ENCODE assay signal across 1 cellular context in the genomic region with DNA sequence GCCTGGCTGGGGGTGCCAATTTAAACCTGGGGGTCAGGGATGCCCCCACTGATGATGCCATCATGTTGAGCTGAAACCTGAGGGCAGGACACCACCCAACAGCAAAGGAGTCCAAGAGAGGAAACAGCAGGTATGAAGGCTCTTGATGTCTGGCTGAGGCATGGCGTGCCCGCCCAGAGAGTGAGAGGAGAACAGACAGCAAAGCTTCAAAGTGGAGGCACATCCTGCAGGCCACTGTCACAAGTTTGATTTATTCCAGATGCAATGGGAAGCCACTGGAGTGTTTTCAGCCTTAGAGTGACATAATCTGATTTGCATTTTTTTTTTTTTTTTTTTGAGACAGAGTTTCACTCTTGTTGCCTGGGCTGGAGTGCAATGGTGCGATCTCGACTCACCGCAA.
TF ChIP-seq lines count a peak whose summit lies in the region.

No MANE protein-coding gene starts in this region.

TF ChIP-seq in HEK293, 187 proteins besides CTCF, POLR2A, EP300 and RAD21 (continued from another document):
- TF ChIP-seq, protein P1, sequence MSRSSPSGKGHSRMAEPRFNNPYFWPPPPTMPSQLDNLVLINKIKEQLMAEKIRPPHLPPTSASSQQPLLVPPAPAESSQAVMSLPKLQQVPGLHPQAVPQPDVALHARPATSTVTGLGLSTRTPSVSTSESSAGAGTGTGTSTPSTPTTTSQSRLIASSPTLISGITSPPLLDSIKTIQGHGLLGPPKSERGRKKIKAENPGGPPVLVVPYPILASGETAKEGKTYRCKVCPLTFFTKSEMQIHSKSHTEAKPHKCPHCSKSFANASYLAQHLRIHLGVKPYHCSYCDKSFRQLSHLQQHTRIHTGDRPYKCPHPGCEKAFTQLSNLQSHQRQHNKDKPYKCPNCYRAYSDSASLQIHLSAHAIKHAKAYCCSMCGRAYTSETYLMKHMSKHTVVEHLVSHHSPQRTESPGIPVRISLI (tag by site-specific recombination; IDR thresholded peaks at IDR 0.05), result 0 out of 2 replicates have a peak, but pooled peaks have one; percentile 15
